Comparison of ENCODE assay signal across 14 cellular contexts in the genomic region with DNA sequence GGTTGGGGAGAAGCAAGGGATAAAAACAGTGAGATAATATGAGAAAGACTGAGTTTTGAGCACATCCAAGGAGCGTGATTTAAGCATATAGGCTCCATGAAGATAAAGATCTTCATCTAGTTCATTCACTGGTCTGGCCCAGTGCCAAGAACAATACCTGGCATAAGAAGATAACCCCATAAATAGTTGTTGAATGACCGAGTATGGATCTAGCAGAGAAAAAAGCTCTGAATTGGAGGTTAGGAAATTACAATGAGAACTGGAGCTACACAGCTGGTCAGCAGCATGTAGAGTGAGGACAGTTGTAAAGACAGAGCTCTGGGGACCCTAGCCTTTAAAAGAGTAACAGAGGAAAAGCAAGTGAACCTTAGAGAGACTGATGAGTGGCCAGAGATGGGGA. TPM values are rescaled to one million over a fixed set of nuclear protein-coding genes. Genes with fewer than 3 reads are reported as not detected.
DNase-seq lines count a peak whose midpoint lies in the region; ATAC-seq and TF ChIP-seq lines count a peak whose summit lies in the region.
"Had no signal": no experiment of that assay in that cellular context is flagged by ENCODE, and none has a peak within 500 bp of the region (broad histone marks: within the 10 kb centered on the region; RNA-seq: fewer than 3 reads in every experiment).

No MANE protein-coding gene starts in this region.

- TF ChIP-seq CTCF in HFFc6 (IDR thresholded peaks at IDR 0.05) (no peak), astrocyte of the spinal cord (IDR thresholded peaks at IDR 0.05; ENCODE audit: low read depth, low read length) (no peak), mesothelial cell of epicardium (IDR thresholded peaks at IDR 0.05; ENCODE audit: unreplicated experiment) (no peak)

- ATAC-seq in GM19035 (IDR thresholded peaks at IDR 0.05; ENCODE audit: unreplicated experiment), result no peak
- no peak for ATAC-seq in HG03039 (IDR thresholded peaks at IDR 0.05; ENCODE audit: unreplicated experiment)
- ATAC-seq: activated CD8-positive, alpha-beta memory T cell treated with anti-CD3 and anti-CD28 coated beads, Interleukin-2, amount 10 ng/mL, durations not matched to agents 7 days and 5 days; left lung had no signal

- H3K27me3 Mint-ChIP-seq in HFFc6 (ENCODE audit: insufficient read depth) (peaks cover 23% of the 10 kb centered on the region), mesothelial cell of epicardium (ENCODE audit: low read depth) (no peaks in the 10 kb centered on the region)
- peaks cover 24% of the 10 kb centered on the region for H3K27me3 Mint-ChIP-seq in activated T-helper 2 cell treated with anti-CD3 and anti-CD28 coated beads, Interferon-gamma antibody, Interleukin-2, Interleukin-4, amounts not matched to agents 10 μg/mL and 5 μg/mL and 100 μg/mL, durations not matched to agents 14 hours and 24 hours and 36 hours (ENCODE audit: low read depth)

- peaks cover 27% of the 10 kb centered on the region for H3K4me1 Mint-ChIP-seq in HFFc6 (ENCODE audit: low read depth)
- peaks cover 51% of the 10 kb centered on the region for H3K4me1 Mint-ChIP-seq in mesothelial cell of epicardium
- H3K4me1 Mint-ChIP-seq in activated T-helper 2 cell treated with anti-CD3 and anti-CD28 coated beads, Interferon-gamma antibody, Interleukin-2, Interleukin-4, amounts not matched to agents 10 μg/mL and 5 μg/mL and 100 μg/mL, durations not matched to agents 14 hours and 24 hours and 36 hours (ENCODE audit: low read depth), result no peaks in the 10 kb centered on the region
- H3K4me1 Mint-ChIP-seq: activated CD8-positive, alpha-beta memory T cell treated with anti-CD3 and anti-CD28 coated beads, Interleukin-2, amount 10 ng/mL, durations not matched to agents 7 days and 5 days; CD4-positive, alpha-beta memory T cell; nephron progenitor cell had no signal

- DNase-seq in HFFc6 (peak; percentile 24), NCI-H2171 treated with DMSO at 0.1 percent for 48 hours (lab: John Stamatoyannopoulos, UW) (peak; percentile 45), astrocyte of the spinal cord (ENCODE audit: low read depth, low spot score) (peak; percentile 12), mesothelial cell of epicardium (ENCODE audit: low spot score in 2 of 2, unreplicated experiment in 2 of 2) (peak; percentile 32 to 47)
- no peak for DNase-seq in activated T-helper 2 cell treated with anti-CD3 and anti-CD28 coated beads, Interferon-gamma antibody, Interleukin-2, Interleukin-4, amounts not matched to agents 10 μg/mL and 5 μg/mL and 100 μg/mL, durations not matched to agents 14 hours and 24 hours and 36 hours (ENCODE audit: low spot score)
- DNase-seq: activated CD8-positive, alpha-beta memory T cell treated with anti-CD3 and anti-CD28 coated beads, Interleukin-2, amount 10 ng/mL, durations not matched to agents 7 days and 5 days; activated naive CD8-positive, alpha-beta T cell treated with anti-CD3 and anti-CD28 coated beads, Interleukin-2, amount 10 ng/mL, durations not matched to agents 7 days and 5 days; CD4-positive, alpha-beta memory T cell; left lung; nephron progenitor cell; T-helper 9 cell had no signal

- H3K27ac Mint-ChIP-seq in HFFc6, result no peak overlapping the region
- H3K27ac Mint-ChIP-seq in mesothelial cell of epicardium, result peak overlapping the region; percentile 62
- H3K27ac Mint-ChIP-seq in activated T-helper 2 cell treated with anti-CD3 and anti-CD28 coated beads, Interferon-gamma antibody, Interleukin-2, Interleukin-4, amounts not matched to agents 10 μg/mL and 5 μg/mL and 100 μg/mL, durations not matched to agents 14 hours and 24 hours and 36 hours, result no peak overlapping the region
- H3K27ac Mint-ChIP-seq: activated CD8-positive, alpha-beta memory T cell treated with anti-CD3 and anti-CD28 coated beads, Interleukin-2, amount 10 ng/mL, durations not matched to agents 7 days and 5 days; activated naive CD8-positive, alpha-beta T cell treated with anti-CD3 and anti-CD28 coated beads, Interleukin-2, amount 10 ng/mL, durations not matched to agents 7 days and 5 days; CD4-positive, alpha-beta memory T cell; dendritic cell treated with granulocyte-macrophage colony-stimulating factor and Interleukin-4, amounts not matched to agents 40 ng/mL and 50 ng/mL, for 4 days; nephron progenitor cell had no signal

- H3K36me3 Mint-ChIP-seq in HFFc6 (ENCODE audit: low read depth) (no peaks in the 10 kb centered on the region), mesothelial cell of epicardium (no peaks in the 10 kb centered on the region)
- no peaks in the 10 kb centered on the region for H3K36me3 Mint-ChIP-seq in activated T-helper 2 cell treated with anti-CD3 and anti-CD28 coated beads, Interferon-gamma antibody, Interleukin-2, Interleukin-4, amounts not matched to agents 10 μg/mL and 5 μg/mL and 100 μg/mL, durations not matched to agents 14 hours and 24 hours and 36 hours (ENCODE audit: low read depth)
- H3K36me3 Mint-ChIP-seq: activated CD8-positive, alpha-beta memory T cell treated with anti-CD3 and anti-CD28 coated beads, Interleukin-2, amount 10 ng/mL, durations not matched to agents 7 days and 5 days; activated naive CD8-positive, alpha-beta T cell treated with anti-CD3 and anti-CD28 coated beads, Interleukin-2, amount 10 ng/mL, durations not matched to agents 7 days and 5 days; CD4-positive, alpha-beta memory T cell had no signal

- in situ Hi-C loops in astrocyte of the spinal cord (cut with HindIII; ENCODE audit: low sequenced_read_pairs), result no loop called here

- intact Hi-C loops in activated T-helper 2 cell treated with anti-CD3 and anti-CD28 coated beads, Interferon-gamma antibody, Interleukin-2, Interleukin-4, amounts not matched to agents 10 μg/mL and 5 μg/mL and 100 μg/mL, durations not matched to agents 14 hours and 24 hours and 36 hours (cut with micrococcal nuclease), result no loop called here

- no peak overlapping the region for H3K4me3 ChIP-seq in astrocyte of the spinal cord (ENCODE audit: low read depth, low read length)
- H3K4me3 ChIP-seq: left lung had no signal

- no peak overlapping the region for H3K4me3 Mint-ChIP-seq in HFFc6
- H3K4me3 Mint-ChIP-seq in mesothelial cell of epicardium, result no peak overlapping the region
- H3K4me3 Mint-ChIP-seq in activated T-helper 2 cell treated with anti-CD3 and anti-CD28 coated beads, Interferon-gamma antibody, Interleukin-2, Interleukin-4, amounts not matched to agents 10 μg/mL and 5 μg/mL and 100 μg/mL, durations not matched to agents 14 hours and 24 hours and 36 hours (ENCODE audit: low read depth), result no peak overlapping the region
- H3K4me3 Mint-ChIP-seq: activated CD8-positive, alpha-beta memory T cell treated with anti-CD3 and anti-CD28 coated beads, Interleukin-2, amount 10 ng/mL, durations not matched to agents 7 days and 5 days; activated naive CD8-positive, alpha-beta T cell treated with anti-CD3 and anti-CD28 coated beads, Interleukin-2, amount 10 ng/mL, durations not matched to agents 7 days and 5 days; CD4-positive, alpha-beta memory T cell; dendritic cell treated with granulocyte-macrophage colony-stimulating factor and Interleukin-4, amounts not matched to agents 40 ng/mL and 50 ng/mL, for 4 days; nephron progenitor cell had no signal

- H3K9me3 Mint-ChIP-seq in HFFc6 (no peaks in the 10 kb centered on the region), mesothelial cell of epicardium (peaks cover 8% of the 10 kb centered on the region)
- no peaks in the 10 kb centered on the region for H3K9me3 Mint-ChIP-seq in activated T-helper 2 cell treated with anti-CD3 and anti-CD28 coated beads, Interferon-gamma antibody, Interleukin-2, Interleukin-4, amounts not matched to agents 10 μg/mL and 5 μg/mL and 100 μg/mL, durations not matched to agents 14 hours and 24 hours and 36 hours
- H3K9me3 Mint-ChIP-seq: CD4-positive, alpha-beta memory T cell had no signal

RNA-seq across cellular contexts. Expression of a gene that starts 33.0 kb away (rescaled TPM):
- 10 to 100 TPM; 41.7 to 52.2 (median 48.8) TPM for total RNA-seq in HFFc6 (2021; fragmentation: NEBNext Ultra II Directional; extraction: Animal tissue kit (Norgen Biotek cat#: 25700))
- 83.2 to 89.3 TPM (median 83.8 TPM) in 3 replicates for total RNA-seq in mesothelial cell of epicardium
- 39.0 and 40.7 TPM in 2 replicates for total RNA-seq in activated T-helper 2 cell treated with anti-CD3 and anti-CD28 coated beads, Interferon-gamma antibody, Interleukin-2, Interleukin-4, amounts not matched to agents 10 μg/mL and 5 μg/mL and 100 μg/mL, durations not matched to agents 14 hours and 24 hours and 36 hours
